In the genomic region with DNA sequence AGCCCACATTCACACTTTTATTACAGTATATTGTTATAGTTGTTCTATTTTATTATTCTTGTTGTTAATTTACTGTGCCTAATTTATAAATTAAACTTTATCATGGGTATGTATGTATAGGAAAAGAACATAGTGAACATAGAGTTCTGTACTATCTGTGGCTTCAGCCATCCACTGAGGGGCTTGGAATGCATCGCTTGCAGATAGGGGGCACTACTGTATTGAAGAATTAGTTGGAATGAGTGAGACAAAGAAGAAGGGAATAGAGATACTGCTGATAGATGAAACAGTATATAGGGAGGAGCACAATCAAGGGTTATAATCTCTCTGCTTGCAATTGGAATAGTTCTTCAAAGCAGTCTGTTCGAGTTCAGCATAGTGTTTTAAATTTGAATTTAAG, we compare ENCODE assay signal across 17 cellular contexts.
DNase-seq lines count a peak whose midpoint lies in the region; ATAC-seq and TF ChIP-seq lines count a peak whose summit lies in the region.
"Had no signal": no experiment of that assay in that cellular context is flagged by ENCODE, and none has a peak within 500 bp of the region (broad histone marks: within the 10 kb centered on the region; RNA-seq: fewer than 3 reads in every experiment).

No MANE protein-coding gene starts in this region.

- no peaks in the 10 kb centered on the region for H3K79me2 ChIP-seq in PC-3 (ENCODE audit: low read length)

- H3K27ac ChIP-seq in PC-3 (ENCODE audit: low read length), result no peak overlapping the region
- no peak overlapping the region for H3K27ac ChIP-seq in vagina
- no peak overlapping the region for H3K27ac ChIP-seq in RWPE1
- H3K27ac ChIP-seq: thoracic aorta had no signal

- CTCF ChIA-PET in PC-3 (lab: Charles Lee) (interaction anchor here (0.5 kb wide), 1 partner anchor 538 kb away, joined by 3 read pairs; no protein-coding TSS in a partner anchor), RWPE1 (lab: Yijun Ruan, JAX) (interaction anchor here (0.6 to 0.7 kb wide), 2 partner anchors 284 to 847 kb away, joined by 3 to 5 read pairs; no protein-coding TSS in a partner anchor)

- POLR2A ChIA-PET in PC-3 (lab: Charles Lee; ENCODE audit: unreplicated experiment) (no interaction called here), RWPE1 (lab: Yijun Ruan, JAX; ENCODE audit: low non-redundant PET) (no interaction called here)

- no peaks in the 10 kb centered on the region for H3K36me3 Mint-ChIP-seq in mesothelial cell of epicardium
- H3K36me3 Mint-ChIP-seq: CD8-positive, alpha-beta memory T cell had no signal

- peak; percentile 44; the same call in 1 of the 2 replicates for ATAC-seq in PC-3
- no peak for ATAC-seq in HG03565 (IDR thresholded peaks at IDR 0.05; ENCODE audit: unreplicated experiment)
- ATAC-seq: activated T-helper 17 cell treated with anti-CD3 and anti-CD28 coated beads, Interleukin-2, amount 50 U/mL, for 72 hours; left ventricle myocardium superior had no signal

- peaks cover 26% of the 10 kb centered on the region for H3K4me1 Mint-ChIP-seq in mesothelial cell of epicardium
- H3K4me1 Mint-ChIP-seq: activated T-helper 17 cell treated with anti-CD3 and anti-CD28 coated beads, Interleukin-2, amount 50 U/mL, for 72 hours; CD8-positive, alpha-beta memory T cell had no signal

- H3K4me2 ChIP-seq in PC-3 (ENCODE audit: low read length), result no peak overlapping the region

- in situ Hi-C loops in GM13977 (cut with MboI; ENCODE audit: low pct_unique_long_range_greater_than_20kb, low sequenced_read_pairs, unreplicated experiment), result no loop called here

- H3K27me3 ChIP-seq in PC-3 (ENCODE audit: low read length) (no peaks in the 10 kb centered on the region), vagina (no peaks in the 10 kb centered on the region)

- H3K9ac ChIP-seq in PC-3 (ENCODE audit: low read length), result no peak overlapping the region

- H3K9me2 ChIP-seq in PC-3 (replicated peaks; ENCODE audit: low read length), result no peaks in the 10 kb centered on the region

- H3K9me3 ChIP-seq in PC-3 (ENCODE audit: low read length), result no peaks in the 10 kb centered on the region
- H3K9me3 ChIP-seq in vagina, result no peaks in the 10 kb centered on the region
- H3K9me3 ChIP-seq: thoracic aorta had no signal

- intact Hi-C loops in PC-3 (cut with micrococcal nuclease) (loop anchor here (1.0 kb wide), 1 partner anchor 136 kb away; no protein-coding TSS in a partner anchor), vagina (cut with DNase I) (no loop called here)

- H3K27me3 Mint-ChIP-seq in mesothelial cell of epicardium (ENCODE audit: low read depth), result peaks cover 11% of the 10 kb centered on the region
- H3K27me3 Mint-ChIP-seq: activated T-helper 17 cell treated with anti-CD3 and anti-CD28 coated beads, Interleukin-2, amount 50 U/mL, for 72 hours; CD8-positive, alpha-beta memory T cell had no signal

- no TSS peak for BruUV-seq in PC-3 (replicated peaks; lab: Mats Ljungman, UMichigan)

- H3K4me3 ChIP-seq in PC-3 (ENCODE audit: low read length) (no peak overlapping the region), vagina (no peak overlapping the region)
- H3K4me3 ChIP-seq: thoracic aorta had no signal

- H3K4me1 ChIP-seq in PC-3 (ENCODE audit: insufficient read depth, low read length) (no peaks in the 10 kb centered on the region), vagina (no peaks in the 10 kb centered on the region)

- H3K9me3 Mint-ChIP-seq in mesothelial cell of epicardium, result no peaks in the 10 kb centered on the region
- H3K9me3 Mint-ChIP-seq: activated T-helper 17 cell treated with anti-CD3 and anti-CD28 coated beads, Interleukin-2, amount 50 U/mL, for 72 hours had no signal

- no peak overlapping the region for H3K4me3 Mint-ChIP-seq in mesothelial cell of epicardium
- H3K4me3 Mint-ChIP-seq: activated T-helper 17 cell treated with anti-CD3 and anti-CD28 coated beads, Interleukin-2, amount 50 U/mL, for 72 hours; CD8-positive, alpha-beta memory T cell had no signal

- no peak for TF ChIP-seq POLR2A in vagina (IDR thresholded peaks at IDR 0.05)

- no peaks in the 10 kb centered on the region for H3F3A ChIP-seq in PC-3 (ENCODE audit: low read length, unreplicated experiment)

- no peak overlapping the region for H3K27ac Mint-ChIP-seq in mesothelial cell of epicardium
- H3K27ac Mint-ChIP-seq: activated T-helper 17 cell treated with anti-CD3 and anti-CD28 coated beads, Interleukin-2, amount 50 U/mL, for 72 hours; CD8-positive, alpha-beta memory T cell had no signal

- TF ChIP-seq CTCF in GM13977 (IDR thresholded peaks at IDR 0.05; ENCODE audit: extremely low read depth, insufficient read depth, missing control alignments), result peak; percentile 20
- TF ChIP-seq CTCF in PC-3 (conservative IDR thresholded peaks at IDR 0.05; ENCODE audit: low read depth, low read length), result peak; percentile 65
- TF ChIP-seq CTCF in vagina (IDR thresholded peaks at IDR 0.05), result no peak
- TF ChIP-seq CTCF in mesothelial cell of epicardium (IDR thresholded peaks at IDR 0.05; ENCODE audit: unreplicated experiment), result no peak
- no peak for TF ChIP-seq CTCF in RWPE1 (conservative IDR thresholded peaks at IDR 0.05; ENCODE audit: low read depth)

- H3K36me3 ChIP-seq in PC-3 (ENCODE audit: low read depth, low read length) (no peaks in the 10 kb centered on the region), vagina (no peaks in the 10 kb centered on the region)
- H3K36me3 ChIP-seq: thoracic aorta had no signal

- no peak overlapping the region for H2AFZ ChIP-seq in PC-3 (ENCODE audit: low read length)

- DNase-seq in D341Med (ENCODE audit: low spot score) (peak; percentile 29), GM13977 (ENCODE audit: low spot score) (no peak), PC-3 (peak; percentile 51), iPS-NIHi7 (ENCODE audit: extremely low spot score) (peak; percentile 35), vagina (ENCODE audit: extremely low spot score in 2 of 2) (no peak), mesothelial cell of epicardium (ENCODE audit: low spot score in 2 of 2, unreplicated experiment in 2 of 2) (no peak), RWPE1 (ENCODE audit: low spot score) (no peak)
- DNase-seq: CD8-positive, alpha-beta memory T cell; effector CD8-positive, alpha-beta T cell; glutamatergic neuron; left ventricle myocardium superior; NCI-H1417 treated with DMSO at 0.1 percent for 48 hours; occipital lobe; T-helper 2 cell had no signal

- no peaks in the 10 kb centered on the region for H4K20me1 ChIP-seq in PC-3 (ENCODE audit: low read length)

Comparison
In these comparisons a context has a peak if more than half of its experiments do, and no peak if none do; other contexts are left out.
1. DNase-seq: peak in D341Med (single experiment), PC-3 (single experiment) and iPS-NIHi7 (single experiment); none in GM13977 (single experiment), vagina (0 of 2), mesothelial cell of epicardium (0 of 2) and RWPE1 (single experiment).
2. CTCF ChIP-seq: peak in GM13977 (single experiment) and PC-3 (single experiment); none in vagina (0 of 3), mesothelial cell of epicardium (single experiment) and RWPE1 (single experiment).